In the genomic region with DNA sequence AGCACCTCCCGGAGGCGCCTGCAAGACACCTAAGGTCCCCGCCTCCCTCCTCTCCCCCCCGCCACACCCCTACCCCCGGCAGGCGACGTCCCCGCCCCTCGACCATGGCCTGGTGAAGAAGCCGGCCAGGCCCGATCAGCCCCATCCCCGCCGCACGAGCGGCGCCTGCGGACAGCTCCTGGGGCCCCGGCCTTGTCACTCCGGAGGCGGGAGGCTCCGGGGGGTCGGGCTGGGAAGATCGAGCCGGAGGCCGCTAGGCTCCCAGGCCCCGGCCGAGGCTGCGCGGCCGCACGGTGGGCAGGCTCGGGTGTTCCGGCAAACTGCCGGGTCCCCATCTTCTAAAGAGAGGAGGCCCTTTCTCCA, we compare ENCODE assay signal across 8 cellular contexts. TPM values are rescaled to one million over a fixed set of nuclear protein-coding genes. Genes with fewer than 3 reads are reported as not detected.
A peak's percentile ranks its signal among the peaks of the same experiment; 100 is the strongest.
DNase-seq lines count a peak whose midpoint lies in the region; ATAC-seq, FAIRE-seq and TF ChIP-seq lines count a peak whose summit lies in the region.

No MANE protein-coding gene starts in this region.

- peak overlapping the region; percentile 27 for H3K4me3 ChIP-seq in mesendoderm (ENCODE audit: low read length)
- peak overlapping the region in 1 of 2 donors; percentile 66 for H3K4me3 ChIP-seq in kidney (ENCODE audit: low read length in 2 of 2)

- H3K79me1 ChIP-seq in mesendoderm (ENCODE audit: low read length), result no peaks in the 10 kb centered on the region

- H3K4me2 ChIP-seq in mesendoderm (ENCODE audit: low read length), result peak overlapping the region; percentile 84

- H3K27ac ChIP-seq in mesendoderm (ENCODE audit: low read depth, low read length), result no peak overlapping the region
- no peak overlapping the region for H3K27ac ChIP-seq in kidney (ENCODE audit: low read depth in 2 of 2, low read length in 2 of 2)

- no peak overlapping the region for H4K5ac ChIP-seq in mesendoderm (ENCODE audit: low read length)

- no peak for TF ChIP-seq CTCF in kidney (IDR thresholded peaks at IDR 0.05; ENCODE audit: borderline replicate concordance, extremely low read depth, insufficient read depth)

- peak overlapping the region; percentile 24 for H3K18ac ChIP-seq in mesendoderm (ENCODE audit: low read length)

- H3K4ac ChIP-seq in mesendoderm (ENCODE audit: low read depth, low read length), result peak overlapping the region; percentile 10

- H2AK5ac ChIP-seq in mesendoderm (ENCODE audit: low read length), result no peak overlapping the region

- peaks cover 5% of the 10 kb centered on the region for H3K4me1 ChIP-seq in mesendoderm (ENCODE audit: control insufficient read depth, low read depth, low read length)
- H3K4me1 ChIP-seq in kidney (ENCODE audit: control insufficient read depth in 1 of 2, insufficient read depth in 1 of 2, low read depth in 1 of 2, low read length in 2 of 2), result peaks cover 3 to 12% of the 10 kb centered on the region in 2 donors

- no peak overlapping the region for H4K8ac ChIP-seq in mesendoderm (ENCODE audit: low read depth, low read length)

- peak; percentile 61 for DNase-seq in GM03348 (ENCODE audit: low spot score)
- peak; percentile 23 for DNase-seq in NCI-H146 treated with DMSO at 0.1 percent for 48 hours (lab: John Stamatoyannopoulos, UW; ENCODE audit: unreplicated experiment)
- DNase-seq in cerebellar cortex (ENCODE audit: low spot score), result peak; percentile 8
- DNase-seq in mesendoderm, result peak; percentile 64
- DNase-seq in medulla oblongata (ENCODE audit: extremely low spot score), result no peak
- no peak for DNase-seq in kidney
- no peak for DNase-seq in OCI-M1 (lab: John Stamatoyannopoulos, UW)

- no peak overlapping the region for H2BK5ac ChIP-seq in mesendoderm (ENCODE audit: low read length)

- intact Hi-C loops in kidney (cut with DNase I), result no loop called here

- no peaks in the 10 kb centered on the region for H3K9me3 ChIP-seq in kidney (ENCODE audit: control insufficient read depth in 1 of 2, low read length in 2 of 2)

- no peaks in the 10 kb centered on the region for H3K79me2 ChIP-seq in mesendoderm (ENCODE audit: control insufficient read depth, insufficient read depth, low read length)

- H3K9ac ChIP-seq in mesendoderm (ENCODE audit: low read length) (peak overlapping the region; percentile 57), kidney (ENCODE audit: low read length in 2 of 2) (no peak overlapping the region)

- H2BK120ac ChIP-seq in mesendoderm (ENCODE audit: low read depth, low read length), result no peak overlapping the region

- no CpG with 5 or more reads among the region's 34 CpGs for WGBS in mesendoderm (ENCODE audit: extremely low coverage, insufficient coverage, low lambda C conversion rate)

- no peaks in the 10 kb centered on the region for H3K36me3 ChIP-seq in mesendoderm (ENCODE audit: control insufficient read depth, insufficient read depth, low read length)
- no peaks in the 10 kb centered on the region for H3K36me3 ChIP-seq in kidney (ENCODE audit: control insufficient read depth in 1 of 2, insufficient read depth in 2 of 2, low read length in 2 of 2)

- no peaks in the 10 kb centered on the region for H3K27me3 ChIP-seq in mesendoderm (ENCODE audit: insufficient read depth, low read length, poor library complexity)

- no peak overlapping the region for H2BK15ac ChIP-seq in mesendoderm (replicated peaks; ENCODE audit: low read depth)

- ATAC-seq in GM21723 (IDR thresholded peaks at IDR 0.05; ENCODE audit: unreplicated experiment), result no peak

- no peak for FAIRE-seq in kidney (lab: Jason Lieb, UNC)

- H3K56ac ChIP-seq in mesendoderm (ENCODE audit: low read length), result peak overlapping the region; percentile 53

- no peak overlapping the region for H3K23ac ChIP-seq in mesendoderm (ENCODE audit: low read length)

RNA-seq across cellular contexts. Expression of gene ACE, which starts 0.4 kb away (rescaled TPM):
- 1.1 TPM for polyA plus RNA-seq in mesendoderm (2013, experiment 1 of 2)
- 1.2 TPM for polyA plus RNA-seq in mesendoderm (2013, experiment 2 of 2)
- total RNA-seq in kidney, result 4.3 TPM
- 12.9 TPM for polyA plus RNA-seq in kidney (ENCODE audit: insufficient read depth, low read depth, low replicate concordance)

RNA-seq across cellular contexts. Expression of gene CYB561, which starts 30.4 kb away (rescaled TPM):
- polyA plus RNA-seq in mesendoderm (2013, experiment 1 of 2), result 25.0 TPM
- 24.4 TPM for polyA plus RNA-seq in mesendoderm (2013, experiment 2 of 2)
- total RNA-seq in kidney, result 51.1 TPM
- 38.4 TPM for polyA plus RNA-seq in kidney (ENCODE audit: insufficient read depth, low read depth, low replicate concordance)

RNA-seq across cellular contexts. Expression of gene KCNH6, which starts 46.7 kb away (rescaled TPM):
- 0.42 TPM for polyA plus RNA-seq in mesendoderm (2013, experiment 1 of 2)
- 0.34 TPM for polyA plus RNA-seq in mesendoderm (2013, experiment 2 of 2)
- 0.57 TPM for total RNA-seq in kidney
- 4.8 TPM for polyA plus RNA-seq in kidney (ENCODE audit: insufficient read depth, low read depth, low replicate concordance)

Comparison
In these comparisons a context has a peak if more than half of its experiments do, and no peak if none do; other contexts are left out.
1. DNase-seq: peak in GM03348 (single experiment), NCI-H146 treated with DMSO at 0.1 percent for 48 hours (single experiment), cerebellar cortex (single experiment) and mesendoderm (single experiment); none in medulla oblongata (single experiment), kidney (single experiment) and OCI-M1 (single experiment).